8 cellular contexts compared by ENCODE assay signal in genomic region chr10:19816420-19817250, GRCh38. TPM values are rescaled to one million over a fixed set of nuclear protein-coding genes. Genes with fewer than 3 reads are reported as not detected.
DNase-seq lines count a peak whose midpoint lies in the region; ATAC-seq and TF ChIP-seq lines count a peak whose summit lies in the region.

Gene PLXDC2, plus strand, starts transcription at chr10:19816432.

- dilution Hi-C loops in mammary epithelial cell (cut with HindIII; ENCODE audit: low sequenced_read_pairs), result no loop called here

- TF ChIP-seq CTCF in BE2C (IDR thresholded peaks at IDR 0.05; ENCODE audit: low read depth, low read length) (no peak), mammary epithelial cell (conservative IDR thresholded peaks at IDR 0.05 in 1 of 2, IDR thresholded peaks at IDR 0.05 in 1 of 2; ENCODE audit: extremely low read depth in 1 of 2, insufficient read depth in 1 of 2, low read depth in 1 of 2, low read length in 2 of 2) (no peak)

- H3K9me3 ChIP-seq in BE2C (no peaks in the 10 kb centered on the region), mammary epithelial cell (replicated peaks; ENCODE audit: insufficient read depth, low read length) (no peaks in the 10 kb centered on the region)

- CTCF ChIA-PET in mammary epithelial cell (lab: Charles Lee; ENCODE audit: low non-redundant PET), result interaction anchor here (0.7 kb wide), 1 partner anchor 279 kb away, joined by 3 read pairs; no protein-coding TSS in a partner anchor

- no peaks in the 10 kb centered on the region for H3K36me3 ChIP-seq in BE2C
- no peaks in the 10 kb centered on the region for H3K36me3 ChIP-seq in mammary epithelial cell (ENCODE audit: insufficient read depth, low read length)

- H3K4me2 ChIP-seq in mammary epithelial cell (ENCODE audit: insufficient read depth, low read depth, low read length), result peak within 1 kb of the TSS; percentile 98

- no peaks in the 10 kb centered on the region for H4K20me1 ChIP-seq in mammary epithelial cell (ENCODE audit: insufficient read depth, low read length)

- H3K4me3 ChIP-seq in BE2C (ENCODE audit: low read depth, low read length), result peak within 1 kb of the TSS; percentile 80
- peak within 1 kb of the TSS; percentile 71 to 92 (median 85) for H3K4me3 ChIP-seq in mammary epithelial cell (replicated peaks in 1 of 3; ENCODE audit: insufficient read depth in 1 of 3, low read depth in 2 of 3, low read length in 3 of 3)
- peak within 1 kb of the TSS; percentile 60 to 76 (median 68) for H3K4me3 ChIP-seq in skin epidermis

- intact Hi-C loops in mammary epithelial cell (cut with micrococcal nuclease), result loop anchor here (1.0 to 10.0 kb wide), 10 partner anchors 153 to 1132 kb away; no protein-coding TSS in a partner anchor

- in situ Hi-C loops in mammary epithelial cell (cut with MboI; ENCODE audit: low sequenced_read_pairs in 2 of 2), result loop anchor here (10.0 to 25.0 kb wide), 2 partner anchors 98 to 946 kb away; no protein-coding TSS in a partner anchor

- ATAC-seq in GM19467 (IDR thresholded peaks at IDR 0.05; ENCODE audit: unreplicated experiment) (peak; percentile 46), GM18870 (IDR thresholded peaks at IDR 0.05; ENCODE audit: unreplicated experiment) (no peak)

- H3K27me3 ChIP-seq in BE2C (peaks cover 36% of the 10 kb centered on the region), mammary epithelial cell (ENCODE audit: insufficient read depth, low read length) (no peaks in the 10 kb centered on the region)

- H3K4me1 ChIP-seq in BE2C, result no peaks in the 10 kb centered on the region
- peaks cover 23% of the 10 kb centered on the region for H3K4me1 ChIP-seq in mammary epithelial cell (ENCODE audit: insufficient read depth, low read length)

- peak within 1 kb of the TSS; percentile 83 for H3K9ac ChIP-seq in mammary epithelial cell (ENCODE audit: insufficient read depth, low read length)

- TSS peak; percentile 72 for BruUV-seq in mammary epithelial cell (replicated peaks; lab: Mats Ljungman, UMichigan)

- DNase-seq in BE2C (peak; percentile 40), NCI-H446 treated with DMSO at 0.1 percent for 48 hours (lab: John Stamatoyannopoulos, UW) (peak; percentile 26), mammary epithelial cell (peak; percentile 47), islet precursor cell (peak; percentile 85), NCI-H1048 (lab: John Stamatoyannopoulos, UW) (no peak)

- 4% methylated on average over 27 of the region's 65 CpGs for WGBS in mammary epithelial cell (ENCODE audit: low coverage, missing lambda C conversion rate)

- H3K27ac ChIP-seq in mammary epithelial cell (ENCODE audit: insufficient read depth, low read depth, low read length) (peak within 1 kb of the TSS; percentile 74), skin epidermis (peak within 1 kb of the TSS; percentile 74 to 96 (median 89))

- peaks cover 29% of the 10 kb centered on the region for H3K79me2 ChIP-seq in mammary epithelial cell (ENCODE audit: insufficient read depth, low read length)

- peak within 1 kb of the TSS; percentile 99 for H2AFZ ChIP-seq in mammary epithelial cell (ENCODE audit: low read depth, low read length)

RNA-seq across cellular contexts. Expression of gene PLXDC2, which starts in this region (rescaled TPM):
- 0.36 TPM for polyA plus RNA-seq in BE2C (2012; ENCODE audit: insufficient read depth, insufficient read length, low read depth)
- 100 to 1,000 TPM in 1 of 2 donors, 10 to 100 TPM in 1; 20.0 to 124 TPM for total RNA-seq in mammary epithelial cell
- 13.0 TPM for polyA plus RNA-seq in mammary epithelial cell
- polyA minus RNA-seq in mammary epithelial cell, result 24.5 TPM
